In genomic region chr11:119195680-119196079, GRCh38 we compare ENCODE assay signal across 10 cellular contexts. TPM values are rescaled to one million over a fixed set of nuclear protein-coding genes. Genes with fewer than 3 reads are reported as not detected.
DNase-seq lines count a peak whose midpoint lies in the region; TF ChIP-seq lines count a peak whose summit lies in the region.
"Had no signal": no experiment of that assay in that cellular context is flagged by ENCODE, and none has a peak within 500 bp of the region (broad histone marks: within the 10 kb centered on the region; RNA-seq: fewer than 3 reads in every experiment).

No MANE protein-coding gene starts in this region.

- H3K27me3 Mint-ChIP-seq in HFFc6 (ENCODE audit: insufficient read depth): peaks cover 6% of the 10 kb centered on the region

- CTCF ChIA-PET in PC-9 (lab: Charles Lee): interaction anchor here (0.6 to 1.5 kb wide), 3 partner anchors 26 to 93 kb away, joined by 4 to 8 read pairs (median 6); partner anchors contain the start of gene DPAGT1

- no CpG with 5 or more reads among the region's 6 CpGs for WGBS in trophoblast cell (ENCODE audit: extremely low coverage, insufficient coverage, insufficient read length)
- 16 to 37% methylated on average over 3 of the region's 6 CpGs for WGBS in esophagus squamous epithelium, 2 donors

- H3K9ac ChIP-seq in fibroblast of lung (ENCODE audit: insufficient read depth, low read length) (no peak overlapping the region), trophoblast cell (ENCODE audit: low read length) (no peak overlapping the region)

- H3K4me2 ChIP-seq in PC-9: 0 out of 2 replicates have a peak overlapping the region, but pooled peaks have one; percentile 8
- H3K4me2 ChIP-seq in fibroblast of lung (ENCODE audit: extremely low read depth, insufficient read depth, low read length): no peak overlapping the region
- no peak overlapping the region for H3K4me2 ChIP-seq in trophoblast cell (ENCODE audit: low read length)

- H3K4me1 ChIP-seq in PC-9 (replicated peaks; ENCODE audit: insufficient read depth) (peaks cover 27% of the 10 kb centered on the region), fibroblast of lung (ENCODE audit: control insufficient read depth, extremely low read depth, insufficient read depth, low read length) (no peaks in the 10 kb centered on the region), trophoblast cell (ENCODE audit: control insufficient read depth in 1 of 2, insufficient read depth in 2 of 2, low read length in 2 of 2) (peaks cover 3 to 4% of the 10 kb centered on the region in 2 experiments), esophagus squamous epithelium (peaks cover 0 to 7% (median 0%) of the 10 kb centered on the region in 3 donors)

- H3K36me3 ChIP-seq in PC-9 (ENCODE audit: low read depth): no peaks in the 10 kb centered on the region
- no peaks in the 10 kb centered on the region for H3K36me3 ChIP-seq in fibroblast of lung (ENCODE audit: control insufficient read depth, insufficient read depth, low read length)
- no peaks in the 10 kb centered on the region for H3K36me3 ChIP-seq in trophoblast cell (ENCODE audit: control insufficient read depth in 1 of 2, insufficient read depth in 2 of 2, low read length in 2 of 2)
- H3K36me3 ChIP-seq in esophagus squamous epithelium: no peaks in the 10 kb centered on the region
- H3K36me3 ChIP-seq: thoracic aorta had no signal

- H2AFZ ChIP-seq in PC-9 (no peak overlapping the region), fibroblast of lung (ENCODE audit: low read length) (no peak overlapping the region), trophoblast cell (ENCODE audit: insufficient read depth, low read length, poor library complexity) (no peak overlapping the region)

- H4K20me1 ChIP-seq in PC-9 (ENCODE audit: insufficient read depth) (no peaks in the 10 kb centered on the region), fibroblast of lung (ENCODE audit: control insufficient read depth, extremely low read depth, insufficient read depth, low read length) (no peaks in the 10 kb centered on the region)

- H3K9me3 Mint-ChIP-seq in HFFc6: no peaks in the 10 kb centered on the region

- H3K36me3 Mint-ChIP-seq in HFFc6 (ENCODE audit: low read depth): no peaks in the 10 kb centered on the region

- intact Hi-C loops in PC-9 (cut with micrococcal nuclease; ENCODE audit: unreplicated experiment) (loop anchor here (2.0 to 5.0 kb wide), 5 partner anchors 27 to 178 kb away; partner anchors contain the start of genes HYOU1, NLRX1, RPS25 and TRAPPC4), esophagus squamous epithelium (cut with DNase I) (loop anchor here (10.0 kb wide), 1 partner anchor 101 kb away; a partner anchor contains a TSS)

- H2BK120ac ChIP-seq in trophoblast cell (ENCODE audit: insufficient read depth, low read length, poor library complexity): no peak overlapping the region

- no TSS peak for BruUV-seq in PC-9 (replicated peaks; lab: Mats Ljungman, UMichigan)

- no peaks in the 10 kb centered on the region for H3K79me2 ChIP-seq in PC-9 (ENCODE audit: low read depth)
- H3K79me2 ChIP-seq in fibroblast of lung (ENCODE audit: control insufficient read depth, insufficient read depth, low read length): no peaks in the 10 kb centered on the region
- no peaks in the 10 kb centered on the region for H3K79me2 ChIP-seq in trophoblast cell (ENCODE audit: control insufficient read depth, insufficient read depth, low read length, poor library complexity)

- no peak overlapping the region for H3K4ac ChIP-seq in trophoblast cell (ENCODE audit: low read depth, low read length)

- peaks cover 16% of the 10 kb centered on the region; the same call in 1 of the 2 replicates for H3F3A ChIP-seq in PC-9 (ENCODE audit: insufficient read depth, low read depth)

- no peak overlapping the region for H2BK12ac ChIP-seq in trophoblast cell (ENCODE audit: low read length)

- no peak overlapping the region for H4K12ac ChIP-seq in trophoblast cell (ENCODE audit: low read depth, low read length)

- H3K18ac ChIP-seq in trophoblast cell (ENCODE audit: low read length): no peak overlapping the region

- H4K8ac ChIP-seq in trophoblast cell (ENCODE audit: low read depth, low read length): no peak overlapping the region

- H3K4me3 ChIP-seq in PC-9 (no peak overlapping the region), fibroblast of lung (replicated peaks in 1 of 4; ENCODE audit: control extremely low read depth in 1 of 4, insufficient read depth in 1 of 4, low read depth in 3 of 4, low read length in 4 of 4) (no peak overlapping the region), trophoblast cell (ENCODE audit: low read depth, low read length) (no peak overlapping the region), esophagus squamous epithelium (no peak overlapping the region)
- H3K4me3 ChIP-seq: thoracic aorta had no signal

- H3K27ac Mint-ChIP-seq in HFFc6: peak overlapping the region; percentile 49; the same call in 1 of the 2 replicates

- peak; percentile 66 for DNase-seq in HFFc6
- peak; percentile 46 to 84 for DNase-seq in PC-9
- DNase-seq in fibroblast of lung (ENCODE audit: low read depth in 2 of 2): peak; percentile 50 to 54
- DNase-seq in trophoblast cell: peak; percentile 66 to 72
- DNase-seq in esophagus squamous epithelium (lab: John Stamatoyannopoulos, UW): no peak
- DNase-seq in activated naive CD4-positive, alpha-beta T cell (lab: John Stamatoyannopoulos, UW): no peak
- no peak for DNase-seq in C1 segment of cervical spinal cord (lab: John Stamatoyannopoulos, UW)
- no peak for DNase-seq in CD1c-positive myeloid dendritic cell (ENCODE audit: extremely low spot score)
- DNase-seq: occipital lobe had no signal

- peaks cover 15% of the 10 kb centered on the region for H3K4me1 Mint-ChIP-seq in HFFc6 (ENCODE audit: low read depth)

- no peak overlapping the region for H3K23ac ChIP-seq in trophoblast cell (ENCODE audit: low read length)

- H2BK5ac ChIP-seq in trophoblast cell (ENCODE audit: low read depth, low read length, poor library complexity): no peak overlapping the region

- peak overlapping the region; percentile 54 for H3K4me3 Mint-ChIP-seq in HFFc6

- H2AK5ac ChIP-seq in trophoblast cell (ENCODE audit: low read length): no peak overlapping the region

- no peaks in the 10 kb centered on the region for H3K27me3 ChIP-seq in PC-9 (ENCODE audit: insufficient read depth, low read depth)
- H3K27me3 ChIP-seq in fibroblast of lung (ENCODE audit: control insufficient read depth, insufficient read depth, low read length): no peaks in the 10 kb centered on the region
- no peaks in the 10 kb centered on the region for H3K27me3 ChIP-seq in trophoblast cell (ENCODE audit: insufficient read depth, low read length)
- H3K27me3 ChIP-seq in esophagus squamous epithelium: no peaks in the 10 kb centered on the region

- H3K14ac ChIP-seq in trophoblast cell (ENCODE audit: low read length): no peak overlapping the region

- TF ChIP-seq CTCF in HFFc6 (IDR thresholded peaks at IDR 0.05) (no peak), PC-9 (conservative IDR thresholded peaks at IDR 0.05) (no peak), fibroblast of lung (conservative IDR thresholded peaks at IDR 0.05 in 1 of 2, IDR thresholded peaks at IDR 0.05 in 1 of 2; ENCODE audit: low read depth in 1 of 2, low read length in 2 of 2) (no peak), esophagus squamous epithelium (IDR thresholded peaks at IDR 0.05) (no peak)

- H3K79me1 ChIP-seq in trophoblast cell (ENCODE audit: low read length): no peaks in the 10 kb centered on the region

- no peak for TF ChIP-seq POLR2A in esophagus squamous epithelium (IDR thresholded peaks at IDR 0.05)

- H3K9me3 ChIP-seq in PC-9 (ENCODE audit: insufficient read depth, low read depth): no peaks in the 10 kb centered on the region; the same call in 1 of the 2 replicates
- H3K9me3 ChIP-seq in fibroblast of lung (ENCODE audit: control insufficient read depth, insufficient read depth, low read depth, low read length): no peaks in the 10 kb centered on the region
- peaks cover 1% of the 10 kb centered on the region for H3K9me3 ChIP-seq in trophoblast cell (ENCODE audit: insufficient read depth, low read depth, low read length)
- H3K9me3 ChIP-seq in esophagus squamous epithelium: no peaks in the 10 kb centered on the region
- H3K9me3 ChIP-seq: thoracic aorta had no signal

- no peaks in the 10 kb centered on the region for H3K9me2 ChIP-seq in PC-9 (ENCODE audit: insufficient read depth)

- H3K27ac ChIP-seq in PC-9: no peak overlapping the region
- no peak overlapping the region for H3K27ac ChIP-seq in fibroblast of lung (ENCODE audit: insufficient read depth, low read length)
- H3K27ac ChIP-seq in trophoblast cell (ENCODE audit: low read depth, low read length): no peak overlapping the region
- H3K27ac ChIP-seq in esophagus squamous epithelium: no peak overlapping the region
- H3K27ac ChIP-seq: thoracic aorta had no signal

- H4K91ac ChIP-seq in trophoblast cell (ENCODE audit: low read depth, low read length): no peak overlapping the region

- POLR2A ChIA-PET in PC-9 (lab: Charles Lee; ENCODE audit: unreplicated experiment): no interaction called here

RNA-seq across cellular contexts. Expression of gene NHERF4, which starts 10.4 kb away (rescaled TPM):
- total RNA-seq in HFFc6 (2021; fragmentation: NEBNext Ultra II Directional; extraction: Animal tissue kit (Norgen Biotek cat#: 25700)): not detected
- total RNA-seq in PC-9 (2021) (0.73 TPM in 1 of 2 replicates, not detected in the other), fibroblast of lung (not detected in 2 replicates), esophagus squamous epithelium (under 1 TPM in 1 of 4 donors, not detected in 3; under 0.01 TPM)
- not detected in 2 replicates for polyA plus RNA-seq in fibroblast of lung
- polyA plus RNA-seq in fibroblast of lung (2012): not detected in 2 replicates
- not detected in 2 replicates for polyA minus RNA-seq in fibroblast of lung (ENCODE audit: low replicate concordance)
- polyA plus RNA-seq in trophoblast cell (2013): not detected in 2 replicates
- total RNA-seq: occipital lobe had no signal

RNA-seq across cellular contexts. Expression of gene CBL, which starts 10.5 kb away (rescaled TPM):
- 10 to 100 TPM; 24.2 to 31.2 (median 26.1) TPM for total RNA-seq in HFFc6 (2021; fragmentation: NEBNext Ultra II Directional; extraction: Animal tissue kit (Norgen Biotek cat#: 25700))
- total RNA-seq in PC-9 (2021): 26.3 and 32.9 TPM in 2 replicates
- total RNA-seq in fibroblast of lung: 6.4 and 12.4 TPM in 2 replicates
- 11.1 and 17.6 TPM in 2 replicates for polyA plus RNA-seq in fibroblast of lung
- polyA plus RNA-seq in fibroblast of lung (2012): 8.0 and 9.2 TPM in 2 replicates
- 14.3 and 35.8 TPM in 2 replicates for polyA minus RNA-seq in fibroblast of lung (ENCODE audit: low replicate concordance)
- 23.5 and 23.9 TPM in 2 replicates for polyA plus RNA-seq in trophoblast cell (2013)
- 10 to 100 TPM in 3 of 4 donors, 1 to 10 TPM in 1; 9.9 to 14.2 (median 12.4) TPM for total RNA-seq in esophagus squamous epithelium

RNA-seq across cellular contexts. Expression of gene NLRX1, which starts 27.2 kb away (rescaled TPM):
- 10 to 100 TPM; 11.8 to 14.5 (median 12.9) TPM for total RNA-seq in HFFc6 (2021; fragmentation: NEBNext Ultra II Directional; extraction: Animal tissue kit (Norgen Biotek cat#: 25700))
- 18.4 and 22.5 TPM in 2 replicates for total RNA-seq in PC-9 (2021)
- 12.8 and 21.3 TPM in 2 replicates for total RNA-seq in fibroblast of lung
- 5.7 and 6.6 TPM in 2 replicates for polyA plus RNA-seq in fibroblast of lung
- polyA plus RNA-seq in fibroblast of lung (2012): 9.1 and 10.6 TPM in 2 replicates
- 18.2 and 18.3 TPM in 2 replicates for polyA minus RNA-seq in fibroblast of lung (ENCODE audit: low replicate concordance)
- 4.6 and 5.0 TPM in 2 replicates for polyA plus RNA-seq in trophoblast cell (2013)
- total RNA-seq in esophagus squamous epithelium: 10 to 100 TPM; 31.5 to 83.3 (median 67.5) TPM

RNA-seq across cellular contexts. Expression of gene ABCG4, which starts 46.8 kb away (rescaled TPM):
- total RNA-seq in HFFc6 (2021; fragmentation: NEBNext Ultra II Directional; extraction: Animal tissue kit (Norgen Biotek cat#: 25700)): under 1 TPM; 0.05 to 0.50 (median 0.18) TPM
- total RNA-seq in PC-9 (2021): 0.11 TPM in 1 of 2 replicates, not detected in the other
- total RNA-seq in fibroblast of lung: under 0.01 and 0.17 TPM in 2 replicates
- 0.05 and 0.12 TPM in 2 replicates for polyA plus RNA-seq in fibroblast of lung
- 0.23 and 0.30 TPM in 2 replicates for polyA plus RNA-seq in fibroblast of lung (2012)
- 0.63 and 0.93 TPM in 2 replicates for polyA minus RNA-seq in fibroblast of lung (ENCODE audit: low replicate concordance)
- polyA plus RNA-seq in trophoblast cell (2013): 0.06 and 0.08 TPM in 2 replicates
- total RNA-seq in esophagus squamous epithelium: under 1 TPM; 0.15 to 0.94 (median 0.39) TPM

Comparison
In these comparisons a context has a peak if more than half of its experiments do, and no peak if none do; other contexts are left out.
1. DNase-seq: peak in HFFc6 (single experiment), PC-9 (2 of 2), fibroblast of lung (2 of 2) and trophoblast cell (2 of 2); none in esophagus squamous epithelium (single experiment), activated naive CD4-positive, alpha-beta T cell (0 of 4), C1 segment of cervical spinal cord (0 of 14) and CD1c-positive myeloid dendritic cell (single experiment).